17 cellular contexts compared by ENCODE assay signal in the genomic region with DNA sequence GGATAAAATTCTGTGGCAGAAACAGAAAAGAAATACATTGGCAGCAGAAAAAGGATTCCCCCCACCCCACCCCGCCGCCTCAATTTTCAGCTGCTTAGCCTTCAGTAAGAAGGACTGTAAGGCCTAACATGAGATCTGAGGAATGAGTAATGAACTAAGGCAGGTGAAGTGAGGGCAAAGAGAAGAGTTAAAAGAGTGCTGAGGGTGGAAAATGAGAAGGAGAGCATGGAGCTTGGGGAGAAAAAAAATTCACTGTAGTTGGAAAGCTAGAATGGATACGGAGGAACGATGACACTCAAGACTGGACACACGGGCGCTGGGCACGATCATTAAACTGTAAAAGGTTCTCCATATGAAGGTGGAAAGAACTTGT. TPM values are rescaled to one million over a fixed set of nuclear protein-coding genes. Genes with fewer than 3 reads are reported as not detected.
DNase-seq lines count a peak whose midpoint lies in the region; ATAC-seq and TF ChIP-seq lines count a peak whose summit lies in the region.
"Had no signal": no experiment of that assay in that cellular context is flagged by ENCODE, and none has a peak within 500 bp of the region (broad histone marks: within the 10 kb centered on the region; RNA-seq: fewer than 3 reads in every experiment).

No MANE protein-coding gene starts in this region.

- DNase-seq in T-helper 2 cell treated with Interferon-gamma antibody and Interleukin-4, amounts not matched to agents 5 μg/mL and 100 μg/mL, for 36 hours (ENCODE audit: low spot score): no peak
- DNase-seq in T-helper 2 cell (no peak), RKO (ENCODE audit: low spot score) (peak; percentile 60), endothelial cell (ENCODE audit: low spot score) (no peak), neuronal stem cell (ENCODE audit: low spot score) (no peak), NCI-H128 (lab: John Stamatoyannopoulos, UW; ENCODE audit: unreplicated experiment) (no peak)
- DNase-seq: activated gamma-delta T cell treated with Interleukin-2 at 50 U/mL for 16 hours, DMS79, NCI-H524 treated with DMSO at 0.1 percent for 48 hours had no signal

- peaks cover 0 to 4% of the 10 kb centered on the region in 2 donors for H3K9me3 ChIP-seq in neuronal stem cell (replicated peaks in 1 of 2; ENCODE audit: control insufficient read depth in 2 of 2, insufficient read depth in 1 of 2, low read depth in 1 of 2, low read length in 2 of 2)

- no peaks in the 10 kb centered on the region for H3K36me3 ChIP-seq in neuronal stem cell (replicated peaks in 1 of 2; ENCODE audit: control insufficient read depth in 2 of 2, insufficient read depth in 2 of 2, low read length in 2 of 2)

- H3K23ac ChIP-seq in neuronal stem cell (ENCODE audit: low read depth, low read length, poor library complexity): no peak overlapping the region

- no peak overlapping the region for H3K4me3 Mint-ChIP-seq in T-helper 2 cell treated with Interferon-gamma antibody and Interleukin-4, amounts not matched to agents 5 μg/mL and 100 μg/mL, for 36 hours
- peak overlapping the region; percentile 91 for H3K4me3 Mint-ChIP-seq in endothelial cell (ENCODE audit: unreplicated experiment)

- no CpG with 5 or more reads among the region's 7 CpGs for WGBS in neuronal stem cell (ENCODE audit: extremely low coverage in 2 of 2, insufficient read length in 2 of 2, insufficient replicate concordance in 1 of 2), 2 donors

- peak overlapping the region in 1 of 2 donors; percentile 77 for H3K4me3 ChIP-seq in neuronal stem cell (ENCODE audit: low read length in 2 of 2)
- H3K4me3 ChIP-seq: coronary artery, lung had no signal

- no peak overlapping the region for H2AK5ac ChIP-seq in neuronal stem cell (ENCODE audit: low read depth, low read length)

- no peak overlapping the region for H2BK120ac ChIP-seq in neuronal stem cell (ENCODE audit: low read depth, low read length)

- no peak overlapping the region for H3K14ac ChIP-seq in neuronal stem cell (ENCODE audit: low read length)

- no peak overlapping the region for H4K91ac ChIP-seq in neuronal stem cell (ENCODE audit: low read depth, low read length, poor library complexity)

- H3K27ac Mint-ChIP-seq in T-helper 2 cell treated with Interferon-gamma antibody and Interleukin-4, amounts not matched to agents 5 μg/mL and 100 μg/mL, for 36 hours: peak overlapping the region; percentile 13
- peak overlapping the region; percentile 81 for H3K27ac Mint-ChIP-seq in endothelial cell (ENCODE audit: unreplicated experiment)

- H4K8ac ChIP-seq in neuronal stem cell (ENCODE audit: low read depth, low read length): no peak overlapping the region

- no peak overlapping the region for H3K9ac ChIP-seq in neuronal stem cell (ENCODE audit: low read depth, low read length, poor library complexity)

- H2BK12ac ChIP-seq in neuronal stem cell (ENCODE audit: low read length): no peak overlapping the region

- H3K27ac ChIP-seq in neuronal stem cell (replicated peaks; ENCODE audit: low read length): no peak overlapping the region
- H3K27ac ChIP-seq: coronary artery had no signal

- peaks cover 0 to 4% of the 10 kb centered on the region in 2 donors for H3K4me1 ChIP-seq in neuronal stem cell (ENCODE audit: control insufficient read depth in 2 of 2, insufficient read depth in 1 of 2, low read depth in 1 of 2, low read length in 2 of 2)

- ATAC-seq in GM21381 (IDR thresholded peaks at IDR 0.05; ENCODE audit: unreplicated experiment) (no peak), GM18873 (IDR thresholded peaks at IDR 0.05; ENCODE audit: low FRiP score, unreplicated experiment) (no peak)
- ATAC-seq: activated CD4-positive, CD25-positive, alpha-beta regulatory T cell treated with anti-CD3 and anti-CD28 coated beads, Interleukin-2, amount 50 U/mL, for 24 hours had no signal

- no peak overlapping the region for H2AFZ ChIP-seq in neuronal stem cell (ENCODE audit: low read length)

- H3K27me3 ChIP-seq in neuronal stem cell (ENCODE audit: control insufficient read depth in 3 of 3, insufficient read depth in 3 of 3, low read depth in 1 of 3, low read length in 3 of 3): peaks cover 0 to 51% (median 8%) of the 10 kb centered on the region in 3 experiments

- no peak overlapping the region for H3K4ac ChIP-seq in neuronal stem cell (ENCODE audit: low read length)

- H3K79me1 ChIP-seq in neuronal stem cell (ENCODE audit: low read depth, low read length): no peaks in the 10 kb centered on the region

- no peaks in the 10 kb centered on the region for H3K36me3 Mint-ChIP-seq in T-helper 2 cell treated with Interferon-gamma antibody and Interleukin-4, amounts not matched to agents 5 μg/mL and 100 μg/mL, for 36 hours (ENCODE audit: low read depth)
- peaks cover 7% of the 10 kb centered on the region for H3K36me3 Mint-ChIP-seq in endothelial cell (ENCODE audit: low read depth, unreplicated experiment)

- H3K27me3 Mint-ChIP-seq in T-helper 2 cell treated with Interferon-gamma antibody and Interleukin-4, amounts not matched to agents 5 μg/mL and 100 μg/mL, for 36 hours (ENCODE audit: low read depth): peaks cover 63% of the 10 kb centered on the region
- H3K27me3 Mint-ChIP-seq in endothelial cell (ENCODE audit: unreplicated experiment): peaks cover 23% of the 10 kb centered on the region

- H2BK15ac ChIP-seq in neuronal stem cell (ENCODE audit: low read length): no peak overlapping the region

- peaks cover 25% of the 10 kb centered on the region for H3K9me3 Mint-ChIP-seq in T-helper 2 cell treated with Interferon-gamma antibody and Interleukin-4, amounts not matched to agents 5 μg/mL and 100 μg/mL, for 36 hours
- no peaks in the 10 kb centered on the region for H3K9me3 Mint-ChIP-seq in endothelial cell (ENCODE audit: unreplicated experiment)

- H3K4me2 ChIP-seq in neuronal stem cell (ENCODE audit: insufficient read depth, low read length, poor library complexity, severe bottlenecking): peak overlapping the region; percentile 54

- no peak for TF ChIP-seq CTCF in endothelial cell (IDR thresholded peaks at IDR 0.05; ENCODE audit: unreplicated experiment)

- H3K18ac ChIP-seq in neuronal stem cell (ENCODE audit: low read length): no peak overlapping the region

- peaks cover 9% of the 10 kb centered on the region for H3K4me1 Mint-ChIP-seq in T-helper 2 cell treated with Interferon-gamma antibody and Interleukin-4, amounts not matched to agents 5 μg/mL and 100 μg/mL, for 36 hours (ENCODE audit: low read depth)
- peaks cover 32% of the 10 kb centered on the region for H3K4me1 Mint-ChIP-seq in endothelial cell (ENCODE audit: unreplicated experiment)

- H2BK5ac ChIP-seq in neuronal stem cell (ENCODE audit: low read length): no peak overlapping the region

RNA-seq across cellular contexts. Expression of gene POM121L2, which starts 14.6 kb away (rescaled TPM):
- total RNA-seq in endothelial cell (ENCODE audit: unreplicated experiment): 1.3 TPM
- polyA plus RNA-seq in neuronal stem cell (2013, experiment 1 of 2): not detected
- polyA plus RNA-seq in neuronal stem cell (2013, experiment 2 of 2): 0.03 TPM
- total RNA-seq: A172, lung, posterior vena cava, subcutaneous adipose tissue had no signal
- polyA plus RNA-seq: lung had no signal

RNA-seq across cellular contexts. Expression of gene PRSS16, which starts 50.0 kb away (rescaled TPM):
- 6.1 TPM for total RNA-seq in endothelial cell (ENCODE audit: unreplicated experiment)
- 3.2 TPM for polyA plus RNA-seq in neuronal stem cell (2013, experiment 1 of 2)
- 3.0 TPM for polyA plus RNA-seq in neuronal stem cell (2013, experiment 2 of 2)
